ENCODE assay signal across 8 cellular contexts in genomic region chr1:235327559-235328270, GRCh38. TPM values are rescaled to one million over a fixed set of nuclear protein-coding genes. Genes with fewer than 3 reads are reported as not detected.
A peak's percentile ranks its signal among the peaks of the same experiment; 100 is the strongest.
DNase-seq lines count a peak whose midpoint lies in the region; ATAC-seq and TF ChIP-seq lines count a peak whose summit lies in the region.

Gene ARID4B (minus strand): TSS chr1:235328179. CDS start chr1:235326919, 1,260 bp downstream.

- peak within 1 kb of the TSS; percentile 99 for H3K4me3 Mint-ChIP-seq in activated CD8-positive, alpha-beta memory T cell treated with anti-CD3 and anti-CD28 coated beads, Interleukin-2, amount 10 ng/mL, durations not matched to agents 7 days and 5 days
- peak within 1 kb of the TSS; percentile 97 for H3K4me3 Mint-ChIP-seq in neural crest cell

- TF ChIP-seq CTCF in fibroblast of mammary gland (conservative IDR thresholded peaks at IDR 0.05; ENCODE audit: control insufficient read depth, insufficient read depth, low read depth, low read length) (no peak), neural crest cell (conservative IDR thresholded peaks at IDR 0.05) (no peak)

- H3K36me3 Mint-ChIP-seq in activated CD8-positive, alpha-beta memory T cell treated with anti-CD3 and anti-CD28 coated beads, Interleukin-2, amount 10 ng/mL, durations not matched to agents 7 days and 5 days: peaks cover 28% of the 10 kb centered on the region
- H3K36me3 Mint-ChIP-seq in neural crest cell (ENCODE audit: low read depth): peaks cover 4% of the 10 kb centered on the region

- no peak for DNase-seq in Daoy (ENCODE audit: low read depth)
- no peak for DNase-seq in activated CD8-positive, alpha-beta memory T cell treated with anti-CD3 and anti-CD28 coated beads, Interleukin-2, amount 10 ng/mL, durations not matched to agents 7 days and 5 days
- no peak for DNase-seq in fibroblast of mammary gland (ENCODE audit: low read depth)
- DNase-seq in neural crest cell (ENCODE audit: low read depth, low spot score): peak; percentile 66
- no peak for DNase-seq in foreskin melanocyte
- DNase-seq in RKO (ENCODE audit: low spot score): no peak

- TF ChIP-seq RAD21 in Ishikawa (IDR thresholded peaks at IDR 0.05; ENCODE audit: low read depth): no peak

- TF ChIP-seq EP300 in Ishikawa (IDR thresholded peaks at IDR 0.05; ENCODE audit: borderline replicate concordance): no peak

- H3K27ac Mint-ChIP-seq in activated CD8-positive, alpha-beta memory T cell treated with anti-CD3 and anti-CD28 coated beads, Interleukin-2, amount 10 ng/mL, durations not matched to agents 7 days and 5 days: peak within 1 kb of the TSS; percentile 98
- H3K27ac Mint-ChIP-seq in neural crest cell (ENCODE audit: unreplicated experiment): peak within 1 kb of the TSS; percentile 97

- no peaks in the 10 kb centered on the region for H3K9me3 Mint-ChIP-seq in activated CD8-positive, alpha-beta memory T cell treated with anti-CD3 and anti-CD28 coated beads, Interleukin-2, amount 10 ng/mL, durations not matched to agents 7 days and 5 days (ENCODE audit: low read depth)
- H3K9me3 Mint-ChIP-seq in neural crest cell: no peaks in the 10 kb centered on the region

- CTCF ChIA-PET in activated CD8-positive, alpha-beta memory T cell treated with anti-CD3 and anti-CD28 coated beads, Interleukin-2, amount 10 ng/mL, durations not matched to agents 7 days and 5 days (lab: Charles Lee): interaction anchor here (1.1 to 3.5 kb wide), 3 partner anchors 52 to 199 kb away, joined by 3 to 14 read pairs (median 3); partner anchors contain the start of gene TOMM20

- peak within 1 kb of the TSS; percentile 87 for H3K4me3 ChIP-seq in fibroblast of mammary gland (ENCODE audit: control insufficient read depth, low read depth, low read length)

- ATAC-seq in GM21515 (IDR thresholded peaks at IDR 0.05; ENCODE audit: unreplicated experiment): peak; percentile 8
- ATAC-seq in activated CD8-positive, alpha-beta memory T cell treated with anti-CD3 and anti-CD28 coated beads, Interleukin-2, amount 10 ng/mL, durations not matched to agents 7 days and 5 days: peak; percentile 1

- H3K27me3 Mint-ChIP-seq in activated CD8-positive, alpha-beta memory T cell treated with anti-CD3 and anti-CD28 coated beads, Interleukin-2, amount 10 ng/mL, durations not matched to agents 7 days and 5 days: no peaks in the 10 kb centered on the region
- no peaks in the 10 kb centered on the region for H3K27me3 Mint-ChIP-seq in neural crest cell (ENCODE audit: low read depth)

- peaks cover 46% of the 10 kb centered on the region for H3K4me1 Mint-ChIP-seq in activated CD8-positive, alpha-beta memory T cell treated with anti-CD3 and anti-CD28 coated beads, Interleukin-2, amount 10 ng/mL, durations not matched to agents 7 days and 5 days
- peaks cover 15% of the 10 kb centered on the region for H3K4me1 Mint-ChIP-seq in neural crest cell

TF ChIP-seq in Ishikawa, 13 proteins besides CTCF, POLR2A, EP300 and RAD21:
- no peak for TF ChIP-seq FOXM1 (IDR thresholded peaks at IDR 0.05; ENCODE audit: borderline replicate concordance, low read depth)
- no peak for TF ChIP-seq CREB1 (IDR thresholded peaks at IDR 0.05; ENCODE audit: low read depth)
- no peak for TF ChIP-seq YY1 (IDR thresholded peaks at IDR 0.05; ENCODE audit: low read depth)
- peak; percentile 6; the same call in 1 of the 2 replicates for TF ChIP-seq TAF1 (IDR thresholded peaks at IDR 0.05; ENCODE audit: low read depth)
- TF ChIP-seq ZBTB7A (IDR thresholded peaks at IDR 0.05; ENCODE audit: low read depth): no peak

RNA-seq across cellular contexts. Expression of gene ARID4B, which starts in this region (rescaled TPM):
- total RNA-seq in Daoy (2014; rRNA removed; shearing (Covaris generic)): 18.7 and 22.9 TPM in 2 replicates
- 10 to 100 TPM; 43.3 to 61.0 TPM for total RNA-seq in activated CD8-positive, alpha-beta memory T cell treated with anti-CD3 and anti-CD28 coated beads, Interleukin-2, amount 10 ng/mL, durations not matched to agents 7 days and 5 days
- 43.6 and 46.0 TPM in 2 replicates for total RNA-seq in neural crest cell
